Comparison of ENCODE assay signal across 1 cellular context in genomic region chr20:62376112-62377063, GRCh38.
TF ChIP-seq lines count a peak whose summit lies in the region.

No MANE protein-coding gene starts in this region.

TF ChIP-seq in HepG2, 621 proteins besides CTCF, POLR2A, EP300 and RAD21 (continued from another document and continues in another):
- TF ChIP-seq AFF4 (CRISPR knock-in tag; IDR thresholded peaks at IDR 0.05) = 0 out of 2 replicates have a peak, but pooled peaks have one; percentile 47
- TF ChIP-seq SAP130 (CRISPR knock-in tag; IDR thresholded peaks at IDR 0.05; ENCODE audit: low read depth) = peak; percentile 92
- TF ChIP-seq SOX5 (CRISPR knock-in tag; IDR thresholded peaks at IDR 0.05; ENCODE audit: borderline replicate concordance) = peak; percentile 66; the same call in 1 of the 2 replicates
- TF ChIP-seq SKIL (CRISPR knock-in tag; IDR thresholded peaks at IDR 0.05; ENCODE audit: borderline replicate concordance) = no peak
- 0 out of 2 replicates have a peak, but pooled peaks have one; percentile 60 for TF ChIP-seq PRDM10 (CRISPR knock-in tag; IDR thresholded peaks at IDR 0.05; ENCODE audit: low read depth)
- no peak for TF ChIP-seq RERE (CRISPR knock-in tag; IDR thresholded peaks at IDR 0.05; ENCODE audit: low read depth)
- TF ChIP-seq RXRA (CRISPR knock-in tag; IDR thresholded peaks at IDR 0.05) = peak; percentile 90
- no peak for TF ChIP-seq ATF4 (CRISPR knock-in tag; IDR thresholded peaks at IDR 0.05)
- no peak for TF ChIP-seq RFX1 (IDR thresholded peaks at IDR 0.05)
- no peak for TF ChIP-seq GRHL1 (CRISPR knock-in tag; conservative IDR thresholded peaks at IDR 0.05)
- 0 out of 2 replicates have a peak, but pooled peaks have one; percentile 43 for TF ChIP-seq SATB2 (CRISPR knock-in tag; IDR thresholded peaks at IDR 0.05)
- TF ChIP-seq ZNF639 (CRISPR knock-in tag; conservative IDR thresholded peaks at IDR 0.05) = peak; percentile 25; the same call in 1 of the 2 replicates
- TF ChIP-seq POLR2AphosphoS2 (IDR thresholded peaks at IDR 0.05; ENCODE audit: low read depth, low read length) = no peak
- TF ChIP-seq KDM5A (IDR thresholded peaks at IDR 0.05; ENCODE audit: borderline replicate concordance, low read length) = no peak
- TF ChIP-seq ZNF274 (CRISPR knock-in tag; IDR thresholded peaks at IDR 0.05) = peak; percentile 91
- TF ChIP-seq ZNF768 (CRISPR knock-in tag; IDR thresholded peaks at IDR 0.05) = peak; percentile 85
- no peak for TF ChIP-seq ZNF124 (CRISPR knock-in tag; IDR thresholded peaks at IDR 0.05)
- no peak; the same call in 1 of the 2 replicates for TF ChIP-seq ZNF709 (CRISPR knock-in tag; IDR thresholded peaks at IDR 0.05)
- peak; percentile 34; the same call in 1 of the 2 replicates for TF ChIP-seq FOXK1 (CRISPR knock-in tag; IDR thresholded peaks at IDR 0.05; ENCODE audit: borderline replicate concordance, low read depth)
- peak; percentile 61; the same call in 1 of the 2 replicates for TF ChIP-seq KLF15 (CRISPR knock-in tag; IDR thresholded peaks at IDR 0.05; ENCODE audit: borderline replicate concordance)
- TF ChIP-seq ZGPAT (CRISPR knock-in tag; IDR thresholded peaks at IDR 0.05) = peak; percentile 89; the same call in 1 of the 2 replicates
- no peak; the same call in 1 of the 2 replicates for TF ChIP-seq E2F2 (CRISPR knock-in tag; IDR thresholded peaks at IDR 0.05; ENCODE audit: borderline replicate concordance)
- TF ChIP-seq RNF219 (CRISPR knock-in tag; IDR thresholded peaks at IDR 0.05) = no peak
- no peak for TF ChIP-seq ZNF530 (CRISPR knock-in tag; IDR thresholded peaks at IDR 0.05; ENCODE audit: low read depth)
- no peak; the same call in none of the 2 replicates for TF ChIP-seq HOXD1 (CRISPR knock-in tag; IDR thresholded peaks at IDR 0.05)
- no peak for TF ChIP-seq JUNB (CRISPR knock-in tag; IDR thresholded peaks at IDR 0.05; ENCODE audit: borderline replicate concordance)
- no peak for TF ChIP-seq NFKBIZ (CRISPR knock-in tag; IDR thresholded peaks at IDR 0.05)
